Comparison of ENCODE assay signal across 15 cellular contexts in genomic region chr14:92768795-92769194, GRCh38. TPM values are rescaled to one million over a fixed set of nuclear protein-coding genes. Genes with fewer than 3 reads are reported as not detected.
A peak's percentile ranks its signal among the peaks of the same experiment; 100 is the strongest.
DNase-seq lines count a peak whose midpoint lies in the region; ATAC-seq, FAIRE-seq and TF ChIP-seq lines count a peak whose summit lies in the region.
"Had no signal": no experiment of that assay in that cellular context is flagged by ENCODE, and none has a peak within 500 bp of the region (broad histone marks: within the 10 kb centered on the region; RNA-seq: fewer than 3 reads in every experiment).

No MANE protein-coding gene starts in this region.

- H3K4me1 ChIP-seq in Peyer's patch (no peaks in the 10 kb centered on the region), parathyroid adenoma (peaks cover 22% of the 10 kb centered on the region)

- H3K79me2 ChIP-seq in parathyroid adenoma = no peaks in the 10 kb centered on the region

- no peaks in the 10 kb centered on the region for H3K36me3 ChIP-seq in Peyer's patch
- H3K36me3 ChIP-seq in parathyroid adenoma (ENCODE audit: control insufficient read depth, insufficient read depth, low read length) = no peaks in the 10 kb centered on the region

- H2AFZ ChIP-seq in parathyroid adenoma = peak overlapping the region; percentile 50

- TF ChIP-seq POLR2A in Peyer's patch (IDR thresholded peaks at IDR 0.05) = no peak

- FAIRE-seq in GM18507 (lab: Jason Lieb, UNC) = peak; percentile 9

- no peaks in the 10 kb centered on the region for H3K9me3 ChIP-seq in Peyer's patch
- H3K9me3 ChIP-seq in parathyroid adenoma (ENCODE audit: control insufficient read depth, low read length) = no peaks in the 10 kb centered on the region

- H3K4me3 ChIP-seq in Peyer's patch (no peak overlapping the region), parathyroid adenoma (ENCODE audit: low read depth, low read length) (no peak overlapping the region)
- H3K4me3 ChIP-seq: coronary artery had no signal

- TF ChIP-seq CTCF in Peyer's patch (IDR thresholded peaks at IDR 0.05) (no peak), parathyroid adenoma (IDR thresholded peaks at IDR 0.05) (no peak), GM20000 (IDR thresholded peaks at IDR 0.05; ENCODE audit: extremely low read depth, missing control alignments) (no peak)

- no peak for DNase-seq in GM18507 (ENCODE audit: extremely low spot score, insufficient read length, low read depth)
- DNase-seq in Peyer's patch = no peak
- DNase-seq in stimulated activated CD4-positive, alpha-beta T cell treated with anti-CD3 and anti-CD28 coated beads, Interleukin-4, amount 100 ng/mL, for 1 hour = no peak
- no peak for DNase-seq in NCI-H128 (lab: John Stamatoyannopoulos, UW; ENCODE audit: unreplicated experiment)
- DNase-seq in NCI-H2196 treated with DMSO at 0.1 percent for 48 hours (lab: John Stamatoyannopoulos, UW; ENCODE audit: unreplicated experiment) = no peak
- no peak for DNase-seq in GM20000 (ENCODE audit: low spot score)
- DNase-seq: activated naive CD4-positive, alpha-beta T cell; DMS 273 treated with DMSO at 0.1 percent for 48 hours; Kasumi-1; NCI-H1694; NCI-H526 had no signal

- H3K27me3 ChIP-seq in Peyer's patch = no peaks in the 10 kb centered on the region
- H3K27me3 ChIP-seq in parathyroid adenoma (ENCODE audit: control insufficient read depth, insufficient read depth, low read length) = no peaks in the 10 kb centered on the region

- H3K9ac ChIP-seq in parathyroid adenoma = no peak overlapping the region

- peak overlapping the region; percentile 31 to 65 (median 48) for H3K27ac ChIP-seq in Peyer's patch
- H3K27ac ChIP-seq in parathyroid adenoma = peak overlapping the region; percentile 66
- H3K27ac ChIP-seq: coronary artery had no signal

- peak overlapping the region; percentile 55 for H3K4me2 ChIP-seq in parathyroid adenoma (ENCODE audit: low read length)

- peak; percentile 23 for ATAC-seq in GM21723 (IDR thresholded peaks at IDR 0.05; ENCODE audit: unreplicated experiment)
- ATAC-seq: Panc1 had no signal

RNA-seq across cellular contexts. Expression of gene LGMN, which starts 20.4 kb away (rescaled TPM):
- 100 to 1,000 TPM in 1 of 4 donors, 10 to 100 TPM in 3; 16.5 to 108 (median 82.5) TPM for total RNA-seq in Peyer's patch

RNA-seq across cellular contexts. Expression of gene GOLGA5, which starts 25.3 kb away (rescaled TPM):
- total RNA-seq in Peyer's patch = 10 to 100 TPM; 29.9 to 49.5 (median 34.6) TPM
